Comparison of ENCODE assay signal across 1 cellular context in genomic region chr1:159056069-159056698, GRCh38.
TF ChIP-seq lines count a peak whose summit lies in the region.

No MANE protein-coding gene starts in this region.

TF ChIP-seq in HCT116, 20 proteins besides CTCF, POLR2A, EP300 and RAD21 (continued from another document):
- no peak for TF ChIP-seq ATF3 (IDR thresholded peaks at IDR 0.05)
- no peak for TF ChIP-seq EZH2 (IDR thresholded peaks at IDR 0.05)
- no peak for TF ChIP-seq ZFX (IDR thresholded peaks at IDR 0.05)
- TF ChIP-seq, protein P1, sequence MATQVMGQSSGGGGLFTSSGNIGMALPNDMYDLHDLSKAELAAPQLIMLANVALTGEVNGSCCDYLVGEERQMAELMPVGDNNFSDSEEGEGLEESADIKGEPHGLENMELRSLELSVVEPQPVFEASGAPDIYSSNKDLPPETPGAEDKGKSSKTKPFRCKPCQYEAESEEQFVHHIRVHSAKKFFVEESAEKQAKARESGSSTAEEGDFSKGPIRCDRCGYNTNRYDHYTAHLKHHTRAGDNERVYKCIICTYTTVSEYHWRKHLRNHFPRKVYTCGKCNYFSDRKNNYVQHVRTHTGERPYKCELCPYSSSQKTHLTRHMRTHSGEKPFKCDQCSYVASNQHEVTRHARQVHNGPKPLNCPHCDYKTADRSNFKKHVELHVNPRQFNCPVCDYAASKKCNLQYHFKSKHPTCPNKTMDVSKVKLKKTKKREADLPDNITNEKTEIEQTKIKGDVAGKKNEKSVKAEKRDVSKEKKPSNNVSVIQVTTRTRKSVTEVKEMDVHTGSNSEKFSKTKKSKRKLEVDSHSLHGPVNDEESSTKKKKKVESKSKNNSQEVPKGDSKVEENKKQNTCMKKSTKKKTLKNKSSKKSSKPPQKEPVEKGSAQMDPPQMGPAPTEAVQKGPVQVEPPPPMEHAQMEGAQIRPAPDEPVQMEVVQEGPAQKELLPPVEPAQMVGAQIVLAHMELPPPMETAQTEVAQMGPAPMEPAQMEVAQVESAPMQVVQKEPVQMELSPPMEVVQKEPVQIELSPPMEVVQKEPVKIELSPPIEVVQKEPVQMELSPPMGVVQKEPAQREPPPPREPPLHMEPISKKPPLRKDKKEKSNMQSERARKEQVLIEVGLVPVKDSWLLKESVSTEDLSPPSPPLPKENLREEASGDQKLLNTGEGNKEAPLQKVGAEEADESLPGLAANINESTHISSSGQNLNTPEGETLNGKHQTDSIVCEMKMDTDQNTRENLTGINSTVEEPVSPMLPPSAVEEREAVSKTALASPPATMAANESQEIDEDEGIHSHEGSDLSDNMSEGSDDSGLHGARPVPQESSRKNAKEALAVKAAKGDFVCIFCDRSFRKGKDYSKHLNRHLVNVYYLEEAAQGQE (IDR thresholded peaks at IDR 0.05; ENCODE audit: low read depth), result no peak
- no peak for TF ChIP-seq MAX (IDR thresholded peaks at IDR 0.05)
- TF ChIP-seq ELF1 (IDR thresholded peaks at IDR 0.05; ENCODE audit: borderline replicate concordance, low read depth), result no peak
- no peak for TF ChIP-seq SP1 (IDR thresholded peaks at IDR 0.05; ENCODE audit: low read depth)
- TF ChIP-seq SIN3A (IDR thresholded peaks at IDR 0.05; ENCODE audit: low read depth), result no peak
- TF ChIP-seq JUND (IDR thresholded peaks at IDR 0.05), result no peak
